1 cellular context compared by ENCODE assay signal in the genomic region with DNA sequence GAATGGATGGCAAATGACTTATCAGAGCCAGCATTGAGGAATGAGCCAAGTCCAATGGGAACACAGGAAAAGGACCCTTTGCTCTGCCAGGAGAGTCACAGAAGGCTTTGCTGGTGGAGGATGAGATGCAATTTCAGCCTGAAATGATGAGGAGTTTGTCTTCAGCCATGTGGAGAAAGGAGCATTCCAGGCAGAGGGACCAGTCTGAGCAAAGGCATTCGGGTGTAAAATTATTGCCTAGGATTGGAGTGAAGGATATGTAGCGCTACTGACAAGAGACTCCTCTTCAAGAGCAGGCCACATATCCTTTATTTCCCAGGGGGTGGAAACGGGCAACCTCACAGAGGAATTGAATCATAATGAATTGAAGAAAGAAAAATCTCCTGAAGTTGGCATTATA.
TF ChIP-seq lines count a peak whose summit lies in the region.

No MANE protein-coding gene starts in this region.

TF ChIP-seq in H1, 55 proteins besides CTCF, POLR2A, EP300 and RAD21:
- TF ChIP-seq, protein P1, sequence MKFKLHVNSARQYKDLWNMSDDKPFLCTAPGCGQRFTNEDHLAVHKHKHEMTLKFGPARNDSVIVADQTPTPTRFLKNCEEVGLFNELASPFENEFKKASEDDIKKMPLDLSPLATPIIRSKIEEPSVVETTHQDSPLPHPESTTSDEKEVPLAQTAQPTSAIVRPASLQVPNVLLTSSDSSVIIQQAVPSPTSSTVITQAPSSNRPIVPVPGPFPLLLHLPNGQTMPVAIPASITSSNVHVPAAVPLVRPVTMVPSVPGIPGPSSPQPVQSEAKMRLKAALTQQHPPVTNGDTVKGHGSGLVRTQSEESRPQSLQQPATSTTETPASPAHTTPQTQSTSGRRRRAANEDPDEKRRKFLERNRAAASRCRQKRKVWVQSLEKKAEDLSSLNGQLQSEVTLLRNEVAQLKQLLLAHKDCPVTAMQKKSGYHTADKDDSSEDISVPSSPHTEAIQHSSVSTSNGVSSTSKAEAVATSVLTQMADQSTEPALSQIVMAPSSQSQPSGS (IDR thresholded peaks at IDR 0.05; ENCODE audit: low read length), result no peak
- TF ChIP-seq CHD2 (IDR thresholded peaks at IDR 0.05; ENCODE audit: low read length) (no peak), ZNF274 (IDR thresholded peaks at IDR 0.05; ENCODE audit: borderline replicate concordance, extremely low read depth, low read length) (no peak), SAP30 (IDR thresholded peaks at IDR 0.05; ENCODE audit: insufficient read depth, insufficient replicate concordance, low read length) (no peak), YY1 (IDR thresholded peaks at IDR 0.05; ENCODE audit: low read depth, low read length) (no peak), CHD1 (IDR thresholded peaks at IDR 0.05; ENCODE audit: low read depth, low read length) (no peak), NRF1 (IDR thresholded peaks at IDR 0.05; ENCODE audit: low read depth, low read length) (no peak)
- TF ChIP-seq, protein P2, sequence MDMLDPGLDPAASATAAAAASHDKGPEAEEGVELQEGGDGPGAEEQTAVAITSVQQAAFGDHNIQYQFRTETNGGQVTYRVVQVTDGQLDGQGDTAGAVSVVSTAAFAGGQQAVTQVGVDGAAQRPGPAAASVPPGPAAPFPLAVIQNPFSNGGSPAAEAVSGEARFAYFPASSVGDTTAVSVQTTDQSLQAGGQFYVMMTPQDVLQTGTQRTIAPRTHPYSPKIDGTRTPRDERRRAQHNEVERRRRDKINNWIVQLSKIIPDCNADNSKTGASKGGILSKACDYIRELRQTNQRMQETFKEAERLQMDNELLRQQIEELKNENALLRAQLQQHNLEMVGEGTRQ (IDR thresholded peaks at IDR 0.05; ENCODE audit: low read length), result no peak
